ENCODE assay signal across 10 cellular contexts in the genomic region with DNA sequence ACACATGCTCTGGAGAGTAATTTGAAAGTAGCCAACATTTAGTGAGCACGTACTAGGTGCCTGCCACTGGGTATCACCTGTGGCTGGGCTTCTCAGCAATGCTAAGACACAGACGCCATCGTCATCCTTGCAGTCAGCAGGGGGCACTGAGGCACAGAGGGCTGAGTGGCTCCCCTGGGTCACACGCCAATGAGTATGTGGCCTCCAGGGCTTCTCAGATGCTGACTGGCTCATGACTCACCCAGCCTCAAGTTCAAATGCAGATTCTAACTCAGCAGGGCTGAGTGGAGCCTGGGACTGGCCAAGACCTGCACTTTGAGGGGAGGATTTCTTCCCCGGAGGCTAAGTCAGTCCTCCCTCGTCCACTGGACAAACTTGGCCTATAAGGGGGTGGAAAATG.
DNase-seq lines count a peak whose midpoint lies in the region; ATAC-seq and TF ChIP-seq lines count a peak whose summit lies in the region.
"Had no signal": no experiment of that assay in that cellular context is flagged by ENCODE, and none has a peak within 500 bp of the region (broad histone marks: within the 10 kb centered on the region; RNA-seq: fewer than 3 reads in every experiment).

No MANE protein-coding gene starts in this region.

- H3K27me3 ChIP-seq in foreskin keratinocyte, result peaks cover 34% of the 10 kb centered on the region

- TF ChIP-seq CTCF in foreskin keratinocyte (conservative IDR thresholded peaks at IDR 0.05), result peak; percentile 82

- H3K27ac ChIP-seq in foreskin keratinocyte, result no peak overlapping the region

- H3K4me1 ChIP-seq in foreskin keratinocyte, result no peaks in the 10 kb centered on the region
- H3K4me1 ChIP-seq: Caco-2 had no signal

- ATAC-seq in foreskin keratinocyte (peak; percentile 95), HG03045 (IDR thresholded peaks at IDR 0.05; ENCODE audit: unreplicated experiment) (no peak), HG03280 (IDR thresholded peaks at IDR 0.05; ENCODE audit: unreplicated experiment) (no peak)

- peak; percentile 25 to 29 for DNase-seq in activated CD4-positive, alpha-beta T cell treated with anti-CD3 and anti-CD28 coated beads for 4 hours
- DNase-seq in activated CD4-positive, alpha-beta T cell treated with anti-CD3 and anti-CD28 coated beads, Interleukin-2, amount 50 U/mL, for 1 hour, result no peak
- DNase-seq in activated CD4-positive, alpha-beta T cell treated with anti-CD3 and anti-CD28 coated beads, Interleukin-2, amount 50 U/mL, for 4 hours, result peak; percentile 9 to 16
- peak; percentile 70 to 92 for DNase-seq in foreskin keratinocyte
- peak; percentile 5 for DNase-seq in stimulated activated CD8-positive, alpha-beta memory T cell treated with anti-CD3 and anti-CD28 coated beads, Interleukin-7, amount 100 ng/mL, for 24 hours (ENCODE audit: low read depth)
- DNase-seq in hippocampal formation (lab: John Stamatoyannopoulos, UW), result no peak
- DNase-seq: Caco-2, SHP77 had no signal

Comparison
In these comparisons a context has a peak if more than half of its experiments do, and no peak if none do; other contexts are left out.
1. DNase-seq: peak in activated CD4-positive, alpha-beta T cell treated with anti-CD3 and anti-CD28 coated beads for 4 hours (2 of 2), activated CD4-positive, alpha-beta T cell treated with anti-CD3 and anti-CD28 coated beads, Interleukin-2, amount 50 U/mL, for 4 hours (2 of 2), foreskin keratinocyte (2 of 2) and stimulated activated CD8-positive, alpha-beta memory T cell treated with anti-CD3 and anti-CD28 coated beads, Interleukin-7, amount 100 ng/mL, for 24 hours (single experiment); none in activated CD4-positive, alpha-beta T cell treated with anti-CD3 and anti-CD28 coated beads, Interleukin-2, amount 50 U/mL, for 1 hour (single experiment) and hippocampal formation (0 of 2).